In genomic region chr5:175534070-175534932, GRCh38 we compare ENCODE assay signal across 8 cellular contexts. TPM values are rescaled to one million over a fixed set of nuclear protein-coding genes. Genes with fewer than 3 reads are reported as not detected.
A peak's percentile ranks its signal among the peaks of the same experiment; 100 is the strongest.
DNase-seq lines count a peak whose midpoint lies in the region; ATAC-seq and TF ChIP-seq lines count a peak whose summit lies in the region.

No MANE protein-coding gene starts in this region.

- H3K27me3 ChIP-seq in kidney epithelial cell (ENCODE audit: control insufficient read depth, insufficient read depth, low read length), result no peaks in the 10 kb centered on the region

- TF ChIP-seq CTCF in kidney epithelial cell (IDR thresholded peaks at IDR 0.05; ENCODE audit: insufficient read depth, low read length, poor library complexity, severe bottlenecking), result peak; percentile 99

- H3K36me3 ChIP-seq in kidney epithelial cell (ENCODE audit: control insufficient read depth, insufficient read depth, low read length), result no peaks in the 10 kb centered on the region

- H3K27ac ChIP-seq in caudate nucleus (ENCODE audit: low read depth, low read length), result peak overlapping the region; percentile 81

- peak; percentile 95 for ATAC-seq in GM19025 (IDR thresholded peaks at IDR 0.05; ENCODE audit: low read depth, unreplicated experiment)
- ATAC-seq in HG03175 (IDR thresholded peaks at IDR 0.05; ENCODE audit: unreplicated experiment), result peak; percentile 94
- peak; percentile 92 to 95 for ATAC-seq in activated CD4-positive, CD25-positive, alpha-beta regulatory T cell treated with anti-CD3 and anti-CD28 coated beads, Interleukin-2, amount 50 U/mL, for 24 hours

- H3K4me3 ChIP-seq in kidney epithelial cell (ENCODE audit: low read depth, low read length), result no peak overlapping the region

- peak; percentile 96 for DNase-seq in AG20443 (ENCODE audit: low spot score)
- peak; percentile 77 for DNase-seq in NCI-H345 treated with DMSO at 0.1 percent for 48 hours (lab: John Stamatoyannopoulos, UW; ENCODE audit: unreplicated experiment)
- DNase-seq in caudate nucleus (lab: John Stamatoyannopoulos, UW), result peak in 57 of 61 donors; percentile 10 to 93 (median 73)
- DNase-seq in kidney epithelial cell (ENCODE audit: low read depth), result peak; percentile 32
- peak; percentile 87 for DNase-seq in stimulated activated CD4-positive, alpha-beta T cell treated with anti-CD3 and anti-CD28 coated beads, Interleukin-1b, Interleukin-23, amount 100 ng/mL, for 48 hours

RNA-seq across cellular contexts. Expression of gene SFXN1, which starts 55.9 kb away (rescaled TPM):
- total RNA-seq in kidney epithelial cell, result 55.4 and 56.9 TPM in 2 replicates

Comparison
In these comparisons a context has a peak if more than half of its experiments do, and no peak if none do; other contexts are left out.
1. DNase-seq: peak in every context shown above with its lines; median percentile 96 in AG20443; 87 in stimulated activated CD4-positive, alpha-beta T cell treated with anti-CD3 and anti-CD28 coated beads, Interleukin-1b, Interleukin-23, amount 100 ng/mL, for 48 hours; 77 in NCI-H345 treated with DMSO at 0.1 percent for 48 hours; 73 in caudate nucleus; 32 in kidney epithelial cell.